9 cellular contexts compared by ENCODE assay signal in the genomic region with DNA sequence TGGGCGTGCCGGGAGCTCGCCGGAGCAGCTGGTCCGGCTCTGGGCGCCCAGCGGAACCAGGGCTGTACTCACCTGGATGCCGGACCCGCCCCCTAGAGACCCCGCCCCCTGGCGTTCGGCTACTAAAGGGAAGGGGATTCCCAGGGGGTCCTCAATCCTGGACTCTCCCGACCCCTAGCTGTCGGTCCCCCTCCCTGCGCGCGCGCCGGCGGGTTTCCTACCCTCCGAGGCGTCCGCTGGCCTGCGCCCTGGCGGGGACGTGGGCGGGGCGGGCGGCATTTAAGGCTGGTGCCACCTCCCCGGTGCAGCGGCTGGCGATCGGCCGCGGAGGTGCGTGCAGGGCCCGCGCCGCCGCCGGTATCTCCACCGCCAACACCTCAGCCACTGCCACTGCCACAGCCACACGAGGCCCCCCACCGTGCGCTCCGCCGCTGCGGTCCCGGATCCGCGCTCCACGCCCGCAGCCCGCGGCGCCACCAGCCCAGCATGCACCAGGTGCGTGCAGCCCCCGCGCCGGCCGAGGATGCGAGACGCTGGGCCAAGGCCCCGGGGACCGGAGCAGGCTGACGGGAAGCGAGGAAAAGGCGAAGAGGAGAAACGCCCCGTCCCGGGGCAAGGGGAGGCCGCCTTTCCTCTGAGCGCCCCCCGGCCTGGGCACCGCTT. TPM values are rescaled to one million over a fixed set of nuclear protein-coding genes. Genes with fewer than 3 reads are reported as not detected.
A peak's percentile ranks its signal among the peaks of the same experiment; 100 is the strongest.
DNase-seq lines count a peak whose midpoint lies in the region; ATAC-seq, FAIRE-seq and TF ChIP-seq lines count a peak whose summit lies in the region.
"Had no signal": no experiment of that assay in that cellular context is flagged by ENCODE, and none has a peak within 500 bp of the region (broad histone marks: within the 10 kb centered on the region; RNA-seq: fewer than 3 reads in every experiment).

A gene (plus strand): TSS at position 151 of the 663 bp plus-strand sequence. CDS start 336 bp downstream, at position 487.

- no peak within 1 kb of the TSS for H3K27ac Mint-ChIP-seq in T-helper 2 cell treated with Interferon-gamma antibody and Interleukin-4, amounts not matched to agents 5 μg/mL and 100 μg/mL, for 36 hours
- no peak within 1 kb of the TSS for H3K27ac Mint-ChIP-seq in chondrocyte (ENCODE audit: unreplicated experiment)
- H3K27ac Mint-ChIP-seq in natural killer cell treated with Interleukin-12 subunit alpha and Interleukin-12 subunit beta and Interleukin-15 and Interleukin-18, amount 100 ng/mL, for 72 hours, result no peak within 1 kb of the TSS

- H3K9me3 Mint-ChIP-seq in T-helper 2 cell treated with Interferon-gamma antibody and Interleukin-4, amounts not matched to agents 5 μg/mL and 100 μg/mL, for 36 hours, result no peaks in the 10 kb centered on the region
- no peaks in the 10 kb centered on the region for H3K9me3 Mint-ChIP-seq in chondrocyte (ENCODE audit: low read depth)
- no peaks in the 10 kb centered on the region for H3K9me3 Mint-ChIP-seq in natural killer cell treated with Interleukin-12 subunit alpha and Interleukin-12 subunit beta and Interleukin-15 and Interleukin-18, amount 100 ng/mL, for 72 hours

- peak; percentile 46 for DNase-seq in GM12891 (ENCODE audit: insufficient read length, low spot score)
- peak; percentile 39 for DNase-seq in T-helper 2 cell treated with Interferon-gamma antibody and Interleukin-4, amounts not matched to agents 5 μg/mL and 100 μg/mL, for 36 hours (ENCODE audit: low spot score)
- DNase-seq in chondrocyte (ENCODE audit: low spot score), result no peak
- peak; percentile 64 for DNase-seq in natural killer cell treated with Interleukin-12 subunit alpha and Interleukin-12 subunit beta and Interleukin-15 and Interleukin-18, amount 100 ng/mL, for 72 hours (ENCODE audit: low spot score)
- DNase-seq in SW 1271 (lab: John Stamatoyannopoulos, UW), result no peak

- FAIRE-seq in GM12891 (lab: Jason Lieb, UNC), result no peak

- TF ChIP-seq CTCF in chondrocyte (IDR thresholded peaks at IDR 0.05), result peak; percentile 43

- H3K36me3 Mint-ChIP-seq in T-helper 2 cell treated with Interferon-gamma antibody and Interleukin-4, amounts not matched to agents 5 μg/mL and 100 μg/mL, for 36 hours (ENCODE audit: low read depth), result no peaks in the 10 kb centered on the region
- no peaks in the 10 kb centered on the region for H3K36me3 Mint-ChIP-seq in chondrocyte (ENCODE audit: low read depth)
- H3K36me3 Mint-ChIP-seq in natural killer cell treated with Interleukin-12 subunit alpha and Interleukin-12 subunit beta and Interleukin-15 and Interleukin-18, amount 100 ng/mL, for 72 hours, result no peaks in the 10 kb centered on the region

- peak in 1 of 2 donors; percentile 62 for ATAC-seq in natural killer cell treated with Interleukin-12 subunit alpha and Interleukin-12 subunit beta and Interleukin-15 and Interleukin-18, amount 100 ng/mL, for 72 hours
- no peak for ATAC-seq in HG03521 (IDR thresholded peaks at IDR 0.05; ENCODE audit: unreplicated experiment)
- no peak for ATAC-seq in HG02623 (IDR thresholded peaks at IDR 0.05; ENCODE audit: unreplicated experiment)
- ATAC-seq in GM18870 (IDR thresholded peaks at IDR 0.05; ENCODE audit: unreplicated experiment), result no peak

- peaks cover 42% of the 10 kb centered on the region for H3K27me3 Mint-ChIP-seq in T-helper 2 cell treated with Interferon-gamma antibody and Interleukin-4, amounts not matched to agents 5 μg/mL and 100 μg/mL, for 36 hours (ENCODE audit: low read depth)
- H3K27me3 Mint-ChIP-seq in chondrocyte (ENCODE audit: low read depth), result peaks cover 35% of the 10 kb centered on the region
- H3K27me3 Mint-ChIP-seq in natural killer cell treated with Interleukin-12 subunit alpha and Interleukin-12 subunit beta and Interleukin-15 and Interleukin-18, amount 100 ng/mL, for 72 hours, result peaks cover 29 to 41% of the 10 kb centered on the region in 2 donors

- peaks cover 30% of the 10 kb centered on the region for H3K4me1 Mint-ChIP-seq in T-helper 2 cell treated with Interferon-gamma antibody and Interleukin-4, amounts not matched to agents 5 μg/mL and 100 μg/mL, for 36 hours (ENCODE audit: low read depth)
- peaks cover 15% of the 10 kb centered on the region for H3K4me1 Mint-ChIP-seq in chondrocyte (ENCODE audit: low read depth)
- H3K4me1 Mint-ChIP-seq in natural killer cell treated with Interleukin-12 subunit alpha and Interleukin-12 subunit beta and Interleukin-15 and Interleukin-18, amount 100 ng/mL, for 72 hours (ENCODE audit: low read depth in 2 of 2), result peaks cover 31 to 41% of the 10 kb centered on the region in 2 donors

- TF ChIP-seq POLR2A in GM12891 (IDR thresholded peaks at IDR 0.05; ENCODE audit: low read depth, low read length), result no peak

- H3K4me3 Mint-ChIP-seq in T-helper 2 cell treated with Interferon-gamma antibody and Interleukin-4, amounts not matched to agents 5 μg/mL and 100 μg/mL, for 36 hours, result peak within 1 kb of the TSS; percentile 56
- peak within 1 kb of the TSS; percentile 29 for H3K4me3 Mint-ChIP-seq in chondrocyte (ENCODE audit: unreplicated experiment)
- H3K4me3 Mint-ChIP-seq in natural killer cell treated with Interleukin-12 subunit alpha and Interleukin-12 subunit beta and Interleukin-15 and Interleukin-18, amount 100 ng/mL, for 72 hours, result peak within 1 kb of the TSS; percentile 23

TF ChIP-seq in GM12891, 5 proteins besides CTCF, POLR2A, EP300 and RAD21:
- TF ChIP-seq SPI1 (IDR thresholded peaks at IDR 0.05; ENCODE audit: low read depth, low read length) (no peak), TAF1 (IDR thresholded peaks at IDR 0.05; ENCODE audit: low read depth, low read length) (no peak), POLR2AphosphoS5 (IDR thresholded peaks at IDR 0.05; ENCODE audit: low read depth, low read length) (no peak), PAX5 (IDR thresholded peaks at IDR 0.05; ENCODE audit: insufficient read depth, low read length, severe bottlenecking) (no peak), POU2F2 (IDR thresholded peaks at IDR 0.05; ENCODE audit: low read depth, low read length) (no peak)

RNA-seq across cellular contexts. Expression of the gene that starts here (rescaled TPM):
- polyA plus RNA-seq in GM12891 (2012; ENCODE audit: low read depth, missing spikeins), result not detected
- not detected in 3 replicates for total RNA-seq in chondrocyte
- under 1 TPM; 0.12 to 0.42 TPM for total RNA-seq in natural killer cell treated with Interleukin-12 subunit alpha and Interleukin-12 subunit beta and Interleukin-15 and Interleukin-18, amount 100 ng/mL, for 72 hours
- total RNA-seq: fibroblast of villous mesenchyme had no signal

Comparison
In these comparisons a context has a peak if more than half of its experiments do, and no peak if none do; other contexts are left out.
1. Peak in DNase-seq in natural killer cell treated with Interleukin-12 subunit alpha and Interleukin-12 subunit beta and Interleukin-15 and Interleukin-18, amount 100 ng/mL, for 72 hours; RNA of the gene not detected or under 1 TPM.
2. DNase-seq: peak in GM12891 (single experiment) and T-helper 2 cell treated with Interferon-gamma antibody and Interleukin-4, amounts not matched to agents 5 μg/mL and 100 μg/mL, for 36 hours (single experiment); none in chondrocyte (single experiment) and SW 1271 (0 of 2).
3. Peak in every context shown above with its lines, with median percentiles within 50 percentile points of each other: H3K4me3 Mint-ChIP-seq.